In genomic region chr1:77218477-77219165, GRCh38 we compare ENCODE assay signal across 8 cellular contexts. TPM values are rescaled to one million over a fixed set of nuclear protein-coding genes. Genes with fewer than 3 reads are reported as not detected.
DNase-seq lines count a peak whose midpoint lies in the region; ATAC-seq, FAIRE-seq and TF ChIP-seq lines count a peak whose summit lies in the region.

No MANE protein-coding gene starts in this region.

- ATAC-seq in GM19455 (IDR thresholded peaks at IDR 0.05; ENCODE audit: unreplicated experiment) (peak; percentile 46), HG03460 (IDR thresholded peaks at IDR 0.05; ENCODE audit: unreplicated experiment) (peak; percentile 37), foreskin keratinocyte (peak; percentile 54), pancreas (peak; percentile 31 to 76 (median 67))

- CTCF ChIA-PET in Calu3 (lab: Charles Lee) = interaction anchor here (1.6 kb wide), 1 partner anchor 63 kb away, joined by 4 read pairs; the partner anchor contains the start of gene AK5

- H3K4me1 Mint-ChIP-seq in Calu3 (ENCODE audit: low read depth, unreplicated experiment) = peaks cover 19% of the 10 kb centered on the region

- H3K27me3 ChIP-seq in foreskin keratinocyte (no peaks in the 10 kb centered on the region), pancreas (no peaks in the 10 kb centered on the region)

- no peaks in the 10 kb centered on the region for H3K27me3 Mint-ChIP-seq in Calu3 (ENCODE audit: unreplicated experiment)

- DNase-seq in Calu3 = no peak
- DNase-seq in foreskin keratinocyte = peak; percentile 3 to 18
- no peak for DNase-seq in pancreas
- no peak for DNase-seq in activated CD4-positive, alpha-beta T cell treated with anti-CD3 and anti-CD28 coated beads for 48 hours
- no peak for DNase-seq in activated gamma-delta T cell treated with Interleukin-2 at 50 U/mL for 16 hours

- no peak for FAIRE-seq in pancreas (lab: Jason Lieb, UNC)

- BruUV-seq in Calu3 (replicated peaks; lab: Mats Ljungman, UMichigan) = TSS peak; percentile 46

- intact Hi-C loops in Calu3 (cut with micrococcal nuclease; ENCODE audit: unreplicated experiment) (loop anchor here (5.0 to 10.0 kb wide), 2 partner anchors 94 to 196 kb away; no protein-coding TSS in a partner anchor), pancreas (cut with DNase I) (no loop called here)

- H3K36me3 ChIP-seq in pancreas = no peaks in the 10 kb centered on the region

- no peaks in the 10 kb centered on the region for H3K9me3 Mint-ChIP-seq in Calu3 (ENCODE audit: low read depth, unreplicated experiment)

- TF ChIP-seq CTCF in Calu3 (IDR thresholded peaks at IDR 0.05; ENCODE audit: unreplicated experiment) = no peak
- TF ChIP-seq CTCF in VCaP (conservative IDR thresholded peaks at IDR 0.05) = no peak
- TF ChIP-seq CTCF in foreskin keratinocyte (conservative IDR thresholded peaks at IDR 0.05) = no peak
- TF ChIP-seq CTCF in pancreas (IDR thresholded peaks at IDR 0.05) = no peak

- H3K4me3 ChIP-seq in pancreas = peak overlapping the region; percentile 50 to 81 (median 66)

- 2 to 3% methylated on average over 12 of the region's 12 CpGs for WGBS in pancreas, 2 donors

- H3K27ac ChIP-seq in VCaP = peak overlapping the region; percentile 81
- peak overlapping the region; percentile 62 for H3K27ac ChIP-seq in foreskin keratinocyte
- H3K27ac ChIP-seq in pancreas = peak overlapping the region; percentile 66 to 83 (median 74)

- H3K27ac Mint-ChIP-seq in Calu3 (ENCODE audit: unreplicated experiment) = peak overlapping the region; percentile 70

- H3K4me3 Mint-ChIP-seq in Calu3 (ENCODE audit: low read depth, unreplicated experiment) = peak overlapping the region; percentile 89

- no peaks in the 10 kb centered on the region for H3K9me3 ChIP-seq in pancreas

- peaks cover 12% of the 10 kb centered on the region for H3K36me3 Mint-ChIP-seq in Calu3 (ENCODE audit: insufficient read depth, unreplicated experiment)

- H3K4me1 ChIP-seq in foreskin keratinocyte = no peaks in the 10 kb centered on the region
- peaks cover 0 to 6% (median 4%) of the 10 kb centered on the region in 3 donors for H3K4me1 ChIP-seq in pancreas

RNA-seq across cellular contexts. Expression of gene PIGK, which starts 0.6 kb away (rescaled TPM):
- total RNA-seq in Calu3 (2022) (37.8 and 41.8 TPM in 2 replicates), foreskin keratinocyte (24.3 and 29.5 TPM in 2 replicates), pancreas (10 to 100 TPM in 3 of 6 donors, 1 to 10 TPM in 3; 6.6 to 17.8 (median 10.9) TPM)
- polyA plus RNA-seq in foreskin keratinocyte (11.9 and 18.1 TPM in 2 replicates), pancreas (1 to 10 TPM; 2.9 to 9.6 TPM)

Comparison
In these comparisons a context has a peak if more than half of its experiments do, and no peak if none do; other contexts are left out.
1. DNase-seq: peak in foreskin keratinocyte (2 of 2); none in Calu3 (single experiment), pancreas (0 of 6), activated CD4-positive, alpha-beta T cell treated with anti-CD3 and anti-CD28 coated beads for 48 hours (single experiment) and activated gamma-delta T cell treated with Interleukin-2 at 50 U/mL for 16 hours (single experiment).
2. Peak in every context shown above with its lines, with median percentiles within 50 percentile points of each other: ATAC-seq and H3K27ac ChIP-seq.